In the genomic region with DNA sequence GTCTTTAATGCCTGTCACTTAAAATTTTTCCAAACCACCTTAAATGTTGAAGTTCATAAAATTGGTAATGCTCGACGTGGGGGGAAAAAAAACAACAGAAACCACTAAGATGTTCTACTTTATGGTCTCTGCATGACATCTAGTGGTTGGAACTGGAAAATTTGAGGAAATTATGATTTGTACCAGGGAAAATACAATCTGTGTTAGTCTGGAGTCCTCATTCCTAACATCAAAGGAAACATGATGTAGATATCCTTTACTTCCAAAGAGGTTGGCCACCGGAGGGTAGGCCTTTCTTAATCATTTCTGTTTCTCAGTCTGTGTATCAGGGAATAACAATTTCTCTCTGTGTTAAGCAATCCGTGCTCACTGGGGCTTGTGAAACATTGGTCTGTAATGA, we compare ENCODE assay signal across 8 cellular contexts.
DNase-seq lines count a peak whose midpoint lies in the region; ATAC-seq, FAIRE-seq and TF ChIP-seq lines count a peak whose summit lies in the region.
"Not testable (repeated sequence)": the region's sequence is repeated elsewhere in the genome, so short reads cannot be mapped to it uniquely, and the experiment has no call there.

No MANE protein-coding gene starts in this region.

- not testable (repeated sequence) for H2AFZ ChIP-seq in GM23248; HepG2 (ENCODE audit: low read length)

- not testable (repeated sequence) for H3K9me3 ChIP-seq in GM23248 (ENCODE audit: low read depth); breast epithelium; HepG2 (ENCODE audit: low read length)

- intact Hi-C loops in breast epithelium (cut with DNase I; ENCODE audit: low total_unique reads); HepG2 (cut with micrococcal nuclease; ENCODE audit: unreplicated experiment): not testable (repeated sequence)

- CTCF ChIA-PET in AG04449 (lab: Yijun Ruan, JAX), result interaction anchor here (0.6 to 1.2 kb wide), 10 partner anchors 13 to 1204 kb away, joined by 3 to 7 read pairs (median 3); no protein-coding TSS in a partner anchor
- CTCF ChIA-PET in HepG2 (lab: Yijun Ruan, JAX; ENCODE audit: low intra/inter-chr PET ratio, low total read pairs), result interaction anchor here (1.6 kb wide), 1 partner anchor 1202 kb away, joined by 4 read pairs; no protein-coding TSS in a partner anchor

- not testable (repeated sequence) for TF ChIP-seq POLR2A in breast epithelium (IDR thresholded peaks at IDR 0.05); HepG2 (IDR thresholded peaks at IDR 0.05; ENCODE audit: insufficient read depth in 1 of 2, low read depth in 2 of 2, low read length in 2 of 2)

- H4K20me1 ChIP-seq in GM23248 (ENCODE audit: insufficient read depth); HepG2 (ENCODE audit: insufficient read depth, low read length): not testable (repeated sequence)

- not testable (repeated sequence) for H3K4me1 ChIP-seq in GM23248 (ENCODE audit: insufficient read depth); breast epithelium; HepG2 (ENCODE audit: insufficient read depth, low read length)

- H3K79me2 ChIP-seq in GM23248 (ENCODE audit: insufficient read depth); HepG2 (ENCODE audit: insufficient read depth, low read length): not testable (repeated sequence)

- H3K36me3 ChIP-seq in GM23248 (ENCODE audit: low read depth); breast epithelium; HepG2 (replicated peaks in 1 of 2; ENCODE audit: control insufficient read depth in 1 of 2, insufficient read depth in 2 of 2, low read length in 2 of 2): not testable (repeated sequence)

- POLR2A ChIA-PET in AG04449 (lab: Yijun Ruan, JAX); HepG2 (lab: Yijun Ruan, JAX): not testable (repeated sequence)

- H3K4me2 ChIP-seq in GM23248 (ENCODE audit: unreplicated experiment), result peak overlapping the region; percentile 22
- not testable (repeated sequence) for H3K4me2 ChIP-seq in HepG2 (ENCODE audit: low read depth, low read length)

- not testable (repeated sequence) for TF ChIP-seq RAD21 in HepG2 (CRISPR knock-in tag; IDR thresholded peaks at IDR 0.05)

- H3K9ac ChIP-seq in GM23248; HepG2 (ENCODE audit: insufficient read depth, low read depth, low read length): not testable (repeated sequence)

- DNase-seq in AG04449 (ENCODE audit: low read depth, low spot score); breast epithelium (ENCODE audit: low spot score in 2 of 2); retinal pigment epithelial cell (ENCODE audit: low read depth): not testable (repeated sequence)
- peak; percentile 57 for DNase-seq in GM23248
- DNase-seq in NCI-H1694 treated with DMSO at 0.1 percent for 48 hours (lab: John Stamatoyannopoulos, UW), result peak; percentile 24
- DNase-seq in SIG-M5 treated with dmso at 0.1 percent for 504 hours (lab: John Stamatoyannopoulos, UW; ENCODE audit: unreplicated experiment), result peak; percentile 67
- peak; percentile 74 for DNase-seq in fibroblast of villous mesenchyme (ENCODE audit: low read depth)
- DNase-seq in HepG2 (ENCODE audit: low spot score), result peak; percentile 1

- ATAC-seq in HepG2, result peak; percentile 42; the same call in 1 of the 3 replicates

- not testable (repeated sequence) for H3F3A ChIP-seq in GM23248 (ENCODE audit: insufficient read depth)

- not testable (repeated sequence) for H3K27ac ChIP-seq in GM23248; breast epithelium; HepG2 (ENCODE audit: extremely low read length, insufficient read depth, low read length)

- not testable (repeated sequence) for TF ChIP-seq EP300 in HepG2 (IDR thresholded peaks at IDR 0.05; ENCODE audit: low read depth in 2 of 2, low read length in 2 of 2); HepG2 (CRISPR knock-in tag; IDR thresholded peaks at IDR 0.05; ENCODE audit: borderline replicate concordance)

- not testable (repeated sequence) for FAIRE-seq in HepG2 (lab: Jason Lieb, UNC)

- not testable (repeated sequence) for H3K27me3 ChIP-seq in GM23248 (replicated peaks; ENCODE audit: insufficient read depth); breast epithelium; HepG2 (ENCODE audit: control insufficient read depth in 1 of 2, insufficient read depth in 2 of 2, low read length in 2 of 2)

- not testable (repeated sequence) for BruUV-seq in HepG2 (replicated peaks; lab: Mats Ljungman, UMichigan)

- WGBS in GM23248 (ENCODE audit: low coverage in 1 of 2, low lambda C conversion rate in 2 of 2, missing lambda C conversion rate in 2 of 2), 2 experiments, result 24 to 25% methylated on average over 4 of the region's 4 CpGs
- WGBS in HepG2 (ENCODE audit: low lambda C conversion rate), result 4% methylated on average over 4 of the region's 4 CpGs

- not testable (repeated sequence) for H3K4me3 ChIP-seq in AG04449 (ENCODE audit: low read depth, low read length); GM23248; breast epithelium; fibroblast of villous mesenchyme (ENCODE audit: low read depth, low read length); HepG2 (replicated peaks in 1 of 3; ENCODE audit: insufficient read depth in 1 of 3, low read depth in 2 of 3, low read length in 3 of 3); retinal pigment epithelial cell (ENCODE audit: low read length)

- in situ Hi-C loops in GM23248 (cut with MboI), result loop anchor here (10.0 to 25.0 kb wide), 2 partner anchors 886 to 1197 kb away; no protein-coding TSS in a partner anchor
- in situ Hi-C loops in HepG2 (cut with HindIII; ENCODE audit: extremely low pct_ligation_motif_present, low pct_unique_long_range_greater_than_20kb), result not testable (repeated sequence)

- TF ChIP-seq CTCF in AG04449 (IDR thresholded peaks at IDR 0.05; ENCODE audit: insufficient read depth, low read length, missing control alignments) (peak; percentile 7), breast epithelium (IDR thresholded peaks at IDR 0.05) (peak; percentile 49 to 69 (median 56)), fibroblast of villous mesenchyme (IDR thresholded peaks at IDR 0.05; ENCODE audit: insufficient read depth, low read depth, low read length) (peak; percentile 51), HepG2 (CRISPR knock-in tag; IDR thresholded peaks at IDR 0.05) (peak; percentile 50), retinal pigment epithelial cell (conservative IDR thresholded peaks at IDR 0.05; ENCODE audit: low read depth, low read length) (peak; percentile 40)

- not testable (repeated sequence) for H3K9me2 ChIP-seq in GM23248 (ENCODE audit: insufficient read depth)

TF ChIP-seq in HepG2, 621 proteins besides CTCF, POLR2A, EP300 and RAD21:
- peak; percentile 20; the same call in 1 of the 2 replicates for TF ChIP-seq SMC3 (IDR thresholded peaks at IDR 0.05; ENCODE audit: low read length)
- peak; percentile 66 for TF ChIP-seq STAG1 (CRISPR knock-in tag; IDR thresholded peaks at IDR 0.05)
